Comparison of ENCODE assay signal across 1 cellular context in genomic region chr9:128054090-128054489, GRCh38.
TF ChIP-seq lines count a peak whose summit lies in the region.

No MANE protein-coding gene starts in this region.

TF ChIP-seq in K562, 482 proteins besides CTCF, POLR2A, EP300 and RAD21:
- TF ChIP-seq ZNF121 (CRISPR knock-in tag; conservative IDR thresholded peaks at IDR 0.05), result peak; percentile 66
- TF ChIP-seq, protein P1, sequence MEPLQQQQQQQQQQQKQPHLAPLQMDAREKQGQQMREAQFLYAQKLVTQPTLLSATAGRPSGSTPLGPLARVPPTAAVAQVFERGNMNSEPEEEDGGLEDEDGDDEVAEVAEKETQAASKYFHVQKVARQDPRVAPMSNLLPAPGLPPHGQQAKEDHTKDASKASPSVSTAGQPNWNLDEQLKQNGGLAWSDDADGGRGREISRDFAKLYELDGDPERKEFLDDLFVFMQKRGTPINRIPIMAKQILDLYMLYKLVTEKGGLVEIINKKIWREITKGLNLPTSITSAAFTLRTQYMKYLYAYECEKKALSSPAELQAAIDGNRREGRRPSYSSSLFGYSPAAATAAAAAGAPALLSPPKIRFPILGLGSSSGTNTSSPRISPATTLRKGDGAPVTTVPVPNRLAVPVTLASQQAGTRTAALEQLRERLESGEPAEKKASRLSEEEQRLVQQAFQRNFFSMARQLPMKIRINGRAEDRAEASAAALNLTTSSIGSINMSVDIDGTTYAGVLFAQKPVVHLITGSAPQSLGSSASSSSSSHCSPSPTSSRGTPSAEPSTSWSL (CRISPR knock-in tag; IDR thresholded peaks at IDR 0.05; ENCODE audit: borderline replicate concordance), result no peak
